Comparison of ENCODE assay signal across 18 cellular contexts in genomic region chr5:131373265-131373664, GRCh38.
DNase-seq lines count a peak whose midpoint lies in the region; ATAC-seq, FAIRE-seq and TF ChIP-seq lines count a peak whose summit lies in the region.
"Had no signal": no experiment of that assay in that cellular context is flagged by ENCODE, and none has a peak within 500 bp of the region (broad histone marks: within the 10 kb centered on the region; RNA-seq: fewer than 3 reads in every experiment).

No MANE protein-coding gene starts in this region.

- TF ChIP-seq EP300 in GM12878 (IDR thresholded peaks at IDR 0.05; ENCODE audit: borderline replicate concordance in 1 of 2, control insufficient read depth in 1 of 2, low read depth in 2 of 2, low read length in 2 of 2) (no peak), suprapubic skin (IDR thresholded peaks at IDR 0.05) (no peak)

- H3K9ac ChIP-seq in SK-N-MC (ENCODE audit: insufficient read length) (no peak overlapping the region), GM12878 (ENCODE audit: control insufficient read depth, insufficient read depth, low read length) (peak overlapping the region; percentile 17; the same call in 1 of the 2 replicates)
- H3K9ac ChIP-seq: parathyroid adenoma had no signal

- 83% methylated on average over 5 of the region's 5 CpGs for WGBS in GM12878 (ENCODE audit: insufficient coverage, insufficient replicate concordance, low lambda C conversion rate, missing lambda C conversion rate)
- 79% methylated on average over 5 of the region's 5 CpGs for WGBS in suprapubic skin

- no peak for DNase-seq in activated naive CD4-positive, alpha-beta T cell treated with anti-CD3 and anti-CD28 coated beads for 36 hours
- DNase-seq in activated naive CD4-positive, alpha-beta T cell treated with Interleukin-2 at 50 U/mL for 16 hours = no peak
- DNase-seq in SK-N-MC (ENCODE audit: low read depth, low spot score) (no peak), GM12878 (ENCODE audit: low read depth, low spot score) (no peak), suprapubic skin (ENCODE audit: low spot score in 2 of 2) (no peak)
- no peak for DNase-seq in stimulated activated effector memory CD8-positive, alpha-beta T cell treated with anti-CD3 and anti-CD28 coated beads, Interleukin-12 subunit alpha, Interleukin-12 subunit beta, amount 100 ng/mL, for 72 hours (ENCODE audit: low spot score in 2 of 2)
- DNase-seq: DMS79, endodermal cell, foreskin fibroblast, MG63, midbrain, NCI-H2107, SIG-M5 had no signal

- peaks cover 9% of the 10 kb centered on the region; the same call in 1 of the 2 replicates for H3K36me3 ChIP-seq in SK-N-MC (ENCODE audit: insufficient read depth, low read length)
- H3K36me3 ChIP-seq in GM12878 (ENCODE audit: control insufficient read depth in 2 of 2, insufficient read depth in 2 of 2, low read length in 1 of 2) = peaks cover 0 to 7% of the 10 kb centered on the region in 2 experiments; a peak in 2 of 4 replicates
- no peaks in the 10 kb centered on the region for H3K36me3 ChIP-seq in suprapubic skin
- H3K36me3 ChIP-seq: MG63 had no signal

- H3K9me3 ChIP-seq in SK-N-MC (ENCODE audit: low read depth, low read length) (no peaks in the 10 kb centered on the region), GM12878 (replicated peaks; ENCODE audit: control insufficient read depth, insufficient read depth, low read length) (peaks cover under 1% of the 10 kb centered on the region; the same call in 2 of the 3 replicates), suprapubic skin (no peaks in the 10 kb centered on the region)
- H3K9me3 ChIP-seq: MG63 had no signal

- in situ Hi-C loops in GM12878 (cut with MboI) = no loop called here

- H3K4me1 Mint-ChIP-seq in activated naive CD4-positive, alpha-beta T cell treated with anti-CD3 and anti-CD28 coated beads for 36 hours (ENCODE audit: low read depth) = peaks cover 91% of the 10 kb centered on the region
- peaks cover 69% of the 10 kb centered on the region for H3K4me1 Mint-ChIP-seq in stimulated activated effector memory CD8-positive, alpha-beta T cell treated with anti-CD3 and anti-CD28 coated beads, Interleukin-12 subunit alpha, Interleukin-12 subunit beta, amount 100 ng/mL, for 72 hours
- H3K4me1 Mint-ChIP-seq: endodermal cell had no signal

- SMC1A ChIA-PET in GM12878 (lab: Charles Lee; ENCODE audit: uncharacterized antibody, unreplicated experiment) = interaction anchor here (0.6 to 3.2 kb wide), 19 partner anchors 8 to 152 kb away, joined by 3 to 35 read pairs (median 5); no protein-coding TSS in a partner anchor

- H3K4me3 ChIP-seq in SK-N-MC (no peak overlapping the region), GM12878 (peak overlapping the region; percentile 49), suprapubic skin (no peak overlapping the region)
- H3K4me3 ChIP-seq: MG63 had no signal

- H3K27me3 Mint-ChIP-seq in activated naive CD4-positive, alpha-beta T cell treated with anti-CD3 and anti-CD28 coated beads for 36 hours (ENCODE audit: low read depth) = no peaks in the 10 kb centered on the region

- TF ChIP-seq CTCF in GM12878 (IDR thresholded peaks at IDR 0.05 in 2 of 3, conservative IDR thresholded peaks at IDR 0.05 in 1 of 3; ENCODE audit: control insufficient read depth in 2 of 3, extremely low read depth in 1 of 3, insufficient read depth in 1 of 3, low read depth in 3 of 3, low read length in 3 of 3) (no peak), suprapubic skin (IDR thresholded peaks at IDR 0.05) (no peak)

- peak; percentile 32 for ATAC-seq in GM12878
- ATAC-seq in stimulated activated effector memory CD8-positive, alpha-beta T cell treated with anti-CD3 and anti-CD28 coated beads, Interleukin-12 subunit alpha, Interleukin-12 subunit beta, amount 100 ng/mL, for 72 hours = peak; percentile 57
- no peak for ATAC-seq in GM18519 (IDR thresholded peaks at IDR 0.05; ENCODE audit: low FRiP score, unreplicated experiment)
- no peak for ATAC-seq in HG02938 (IDR thresholded peaks at IDR 0.05; ENCODE audit: unreplicated experiment)

- H4K20me1 ChIP-seq in GM12878 (ENCODE audit: control insufficient read depth, insufficient read depth) = no peaks in the 10 kb centered on the region

- BruUV-seq in GM12878 (replicated peaks; lab: Mats Ljungman, UMichigan) = TSS peak; percentile 1

- no peak for TF ChIP-seq RAD21 in GM12878 (IDR thresholded peaks at IDR 0.05; ENCODE audit: insufficient read depth, low read depth, low read length)

- 0 out of 2 replicates have a peak overlapping the region, but pooled peaks have one; percentile 27 for H3K27ac ChIP-seq in SK-N-MC
- peak overlapping the region; percentile 88 for H3K27ac ChIP-seq in GM12878 (ENCODE audit: control insufficient read depth, insufficient read depth)
- no peak overlapping the region for H3K27ac ChIP-seq in suprapubic skin
- H3K27ac ChIP-seq: parathyroid adenoma, VCaP had no signal

- no peaks in the 10 kb centered on the region for H3K9me3 Mint-ChIP-seq in activated naive CD4-positive, alpha-beta T cell treated with anti-CD3 and anti-CD28 coated beads for 36 hours
- H3K9me3 Mint-ChIP-seq in stimulated activated effector memory CD8-positive, alpha-beta T cell treated with anti-CD3 and anti-CD28 coated beads, Interleukin-12 subunit alpha, Interleukin-12 subunit beta, amount 100 ng/mL, for 72 hours = no peaks in the 10 kb centered on the region
- H3K9me3 Mint-ChIP-seq: endodermal cell had no signal

- H3K4me2 ChIP-seq in GM12878 (ENCODE audit: control insufficient read depth, insufficient read depth) = peak overlapping the region; percentile 64

- no peak for FAIRE-seq in GM12878 (lab: Jason Lieb, UNC)
- FAIRE-seq: bronchial epithelial cell had no signal

- POLR2A ChIA-PET in GM12878 (lab: Charles Lee) = interaction anchor here (1.0 to 2.1 kb wide), 6 partner anchors 9 to 158 kb away, joined by 3 to 10 read pairs (median 6); partner anchors contain the start of gene CDC42SE2

- H3K36me3 Mint-ChIP-seq in activated naive CD4-positive, alpha-beta T cell treated with anti-CD3 and anti-CD28 coated beads for 36 hours (ENCODE audit: low read depth) = peaks cover 29% of the 10 kb centered on the region
- peaks cover 77% of the 10 kb centered on the region for H3K36me3 Mint-ChIP-seq in stimulated activated effector memory CD8-positive, alpha-beta T cell treated with anti-CD3 and anti-CD28 coated beads, Interleukin-12 subunit alpha, Interleukin-12 subunit beta, amount 100 ng/mL, for 72 hours

- peak overlapping the region; percentile 85 for H3K27ac Mint-ChIP-seq in activated naive CD4-positive, alpha-beta T cell treated with anti-CD3 and anti-CD28 coated beads for 36 hours
- H3K27ac Mint-ChIP-seq in stimulated activated effector memory CD8-positive, alpha-beta T cell treated with anti-CD3 and anti-CD28 coated beads, Interleukin-12 subunit alpha, Interleukin-12 subunit beta, amount 100 ng/mL, for 72 hours = peak overlapping the region; percentile 77
- H3K27ac Mint-ChIP-seq: endodermal cell had no signal

- H2AFZ ChIP-seq in GM12878 (ENCODE audit: control insufficient read depth, low read depth, low read length) = no peak overlapping the region
- H2AFZ ChIP-seq: parathyroid adenoma had no signal

- H3K4me1 ChIP-seq in GM12878 (ENCODE audit: control insufficient read depth, insufficient read depth, low read length) (peaks cover 59% of the 10 kb centered on the region), suprapubic skin (peaks cover 2% of the 10 kb centered on the region)
- H3K4me1 ChIP-seq: parathyroid adenoma had no signal

- peak overlapping the region; percentile 14 for H3K4me3 Mint-ChIP-seq in activated naive CD4-positive, alpha-beta T cell treated with anti-CD3 and anti-CD28 coated beads for 36 hours
- peak overlapping the region; percentile 15 for H3K4me3 Mint-ChIP-seq in stimulated activated effector memory CD8-positive, alpha-beta T cell treated with anti-CD3 and anti-CD28 coated beads, Interleukin-12 subunit alpha, Interleukin-12 subunit beta, amount 100 ng/mL, for 72 hours
- H3K4me3 Mint-ChIP-seq: endodermal cell had no signal

- TF ChIP-seq POLR2A in GM12878 (IDR thresholded peaks at IDR 0.05; ENCODE audit: low read depth, low read length) (no peak), suprapubic skin (IDR thresholded peaks at IDR 0.05) (no peak)

- H3K27me3 ChIP-seq in GM12878 (replicated peaks in 1 of 2; ENCODE audit: control insufficient read depth in 2 of 2, insufficient read depth in 2 of 2, low read length in 1 of 2) (no peaks in the 10 kb centered on the region), suprapubic skin (no peaks in the 10 kb centered on the region)
- H3K27me3 ChIP-seq: MG63 had no signal

- RAD21 ChIA-PET in GM12878 (lab: Charles Lee; ENCODE audit: unreplicated experiment) = interaction anchor here (0.7 to 11.3 kb wide), 10 partner anchors 9 to 502 kb away, joined by 3 to 145 read pairs (median 6); partner anchors contain the start of gene CDC42SE2

- intact Hi-C loops in activated naive CD4-positive, alpha-beta T cell treated with anti-CD3 and anti-CD28 coated beads for 36 hours (cut with micrococcal nuclease) = no loop called here
- intact Hi-C loops in GM12878 (cut with micrococcal nuclease; ENCODE audit: unreplicated experiment) = no loop called here

- CTCF ChIA-PET in activated naive CD4-positive, alpha-beta T cell treated with anti-CD3 and anti-CD28 coated beads for 36 hours (lab: Charles Lee) = interaction anchor here (0.9 to 1.6 kb wide), 6 partner anchors 9 to 117 kb away, joined by 3 to 10 read pairs (median 4); no protein-coding TSS in a partner anchor
- CTCF ChIA-PET in GM12878 (lab: Yijun Ruan, JAX) = interaction anchor here (0.5 to 2.8 kb wide), 4 partner anchors 9 to 163 kb away, joined by 3 to 22 read pairs (median 6); no protein-coding TSS in a partner anchor

- peaks cover 90% of the 10 kb centered on the region for H3K79me2 ChIP-seq in GM12878 (ENCODE audit: control insufficient read depth, insufficient read depth, low read length)
- H3K79me2 ChIP-seq: parathyroid adenoma had no signal

TF ChIP-seq in GM12878, 131 proteins besides CTCF, POLR2A, EP300 and RAD21 (continues in another document):
- TF ChIP-seq RUNX3 (IDR thresholded peaks at IDR 0.05; ENCODE audit: low read length) (peak; percentile 51; the same call in 1 of the 2 replicates), ZNF24 (IDR thresholded peaks at IDR 0.05) (no peak)
- TF ChIP-seq, protein P1, sequence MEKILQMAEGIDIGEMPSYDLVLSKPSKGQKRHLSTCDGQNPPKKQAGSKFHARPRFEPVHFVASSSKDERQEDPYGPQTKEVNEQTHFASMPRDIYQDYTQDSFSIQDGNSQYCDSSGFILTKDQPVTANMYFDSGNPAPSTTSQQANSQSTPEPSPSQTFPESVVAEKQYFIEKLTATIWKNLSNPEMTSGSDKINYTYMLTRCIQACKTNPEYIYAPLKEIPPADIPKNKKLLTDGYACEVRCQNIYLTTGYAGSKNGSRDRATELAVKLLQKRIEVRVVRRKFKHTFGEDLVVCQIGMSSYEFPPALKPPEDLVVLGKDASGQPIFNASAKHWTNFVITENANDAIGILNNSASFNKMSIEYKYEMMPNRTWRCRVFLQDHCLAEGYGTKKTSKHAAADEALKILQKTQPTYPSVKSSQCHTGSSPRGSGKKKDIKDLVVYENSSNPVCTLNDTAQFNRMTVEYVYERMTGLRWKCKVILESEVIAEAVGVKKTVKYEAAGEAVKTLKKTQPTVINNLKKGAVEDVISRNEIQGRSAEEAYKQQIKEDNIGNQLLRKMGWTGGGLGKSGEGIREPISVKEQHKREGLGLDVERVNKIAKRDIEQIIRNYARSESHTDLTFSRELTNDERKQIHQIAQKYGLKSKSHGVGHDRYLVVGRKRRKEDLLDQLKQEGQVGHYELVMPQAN (conservative IDR thresholded peaks at IDR 0.05) = no peak

Comparison
In these comparisons a context has a peak if more than half of its experiments do, and no peak if none do; other contexts are left out.
1. ATAC-seq: peak in GM12878 (single experiment) and stimulated activated effector memory CD8-positive, alpha-beta T cell treated with anti-CD3 and anti-CD28 coated beads, Interleukin-12 subunit alpha, Interleukin-12 subunit beta, amount 100 ng/mL, for 72 hours (single experiment); none in GM18519 (single experiment) and HG02938 (single experiment).